8 cellular contexts compared by ENCODE assay signal in the genomic region with DNA sequence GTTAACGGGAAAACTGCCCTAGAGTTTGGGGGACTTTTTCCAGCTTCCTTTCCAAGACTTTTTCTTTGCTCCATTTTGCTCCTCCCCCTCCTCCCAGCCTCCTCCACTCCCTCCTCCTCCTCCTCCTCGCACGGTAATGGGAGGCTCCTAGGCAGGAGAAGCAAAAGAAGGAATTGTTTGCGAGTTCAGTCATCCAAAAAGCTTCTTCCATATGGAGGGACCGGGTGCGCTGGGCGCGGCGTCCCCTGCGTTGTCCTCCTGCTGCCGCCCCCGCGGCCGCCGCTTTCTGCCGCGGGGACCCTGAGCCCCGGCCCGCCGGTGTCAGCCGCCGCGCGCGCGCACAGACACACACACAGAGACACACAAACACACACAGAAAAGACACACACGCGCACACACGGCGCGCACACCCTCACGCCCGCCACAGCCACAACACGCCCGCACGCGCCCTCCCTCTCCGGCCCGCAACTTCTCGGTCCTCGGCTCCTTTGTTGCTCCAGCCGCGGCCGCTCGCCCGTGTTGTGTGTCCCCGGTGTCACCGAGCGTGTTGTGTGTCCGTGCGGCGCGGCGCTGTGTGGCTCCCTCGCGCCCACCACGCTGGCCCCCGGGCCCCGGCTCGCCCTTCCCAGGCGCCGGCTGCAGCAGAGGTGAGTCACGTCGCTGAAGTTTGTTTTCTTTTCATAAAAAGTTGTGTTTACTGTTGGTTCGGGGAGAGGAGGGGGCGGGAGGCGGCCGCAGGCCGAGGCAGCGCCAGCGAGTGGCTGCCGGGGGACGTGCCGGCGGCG. TPM values are rescaled to one million over a fixed set of nuclear protein-coding genes. Genes with fewer than 3 reads are reported as not detected.
DNase-seq lines count a peak whose midpoint lies in the region; ATAC-seq and TF ChIP-seq lines count a peak whose summit lies in the region.

TSS of gene BOC (plus strand) at position 188 of the 785 bp plus-strand sequence. CDS start 38,246 bp downstream, outside the sequence.

- intact Hi-C loops in CD4-positive, alpha-beta memory T cell (cut with micrococcal nuclease), result no loop called here
- intact Hi-C loops in activated CD8-positive, alpha-beta T cell treated with anti-CD3 and anti-CD28 coated beads for 36 hours (cut with micrococcal nuclease), result no loop called here

- TF ChIP-seq CTCF in HFFc6 (IDR thresholded peaks at IDR 0.05) (no peak; the same call in 1 of the 2 replicates), foreskin fibroblast (IDR thresholded peaks at IDR 0.05; ENCODE audit: low read depth, low read length) (no peak), nephron progenitor cell (IDR thresholded peaks at IDR 0.05) (no peak)
- no peak for TF ChIP-seq CTCF in activated CD8-positive, alpha-beta T cell treated with anti-CD3 and anti-CD28 coated beads for 36 hours (IDR thresholded peaks at IDR 0.05)

- H3K4me1 ChIP-seq in CD4-positive, alpha-beta memory T cell (ENCODE audit: insufficient read depth, low read length), result peaks cover 4% of the 10 kb centered on the region

- H3K36me3 ChIP-seq in CD4-positive, alpha-beta memory T cell (ENCODE audit: insufficient read depth, low read length), result no peaks in the 10 kb centered on the region

- H3K4me3 Mint-ChIP-seq in CD4-positive, alpha-beta memory T cell, result peak within 1 kb of the TSS; percentile 50 to 78 (median 68)
- peak within 1 kb of the TSS; percentile 95 for H3K4me3 Mint-ChIP-seq in HFFc6
- H3K4me3 Mint-ChIP-seq in activated CD8-positive, alpha-beta T cell treated with anti-CD3 and anti-CD28 coated beads for 36 hours, result peak within 1 kb of the TSS; percentile 70
- peak within 1 kb of the TSS; percentile 98 for H3K4me3 Mint-ChIP-seq in nephron progenitor cell

- peaks cover 38 to 50% of the 10 kb centered on the region in 2 donors for H3K27me3 Mint-ChIP-seq in CD4-positive, alpha-beta memory T cell
- H3K27me3 Mint-ChIP-seq in HFFc6 (ENCODE audit: insufficient read depth) (peaks cover 7% of the 10 kb centered on the region), nephron progenitor cell (ENCODE audit: low read depth, poor library complexity) (no peaks in the 10 kb centered on the region)
- peaks cover 56% of the 10 kb centered on the region for H3K27me3 Mint-ChIP-seq in activated CD8-positive, alpha-beta T cell treated with anti-CD3 and anti-CD28 coated beads for 36 hours

- ATAC-seq in activated CD8-positive, alpha-beta T cell treated with anti-CD3 and anti-CD28 coated beads for 36 hours, result peak; percentile 61
- ATAC-seq in GM21717 (IDR thresholded peaks at IDR 0.05; ENCODE audit: unreplicated experiment), result no peak

- H3K4me3 ChIP-seq in CD4-positive, alpha-beta memory T cell (ENCODE audit: low read length in 2 of 2), result no peak within 1 kb of the TSS
- peak within 1 kb of the TSS; percentile 76 to 90 for H3K4me3 ChIP-seq in foreskin fibroblast (ENCODE audit: low read depth in 1 of 2, low read length in 2 of 2)

- H3K27ac ChIP-seq in CD4-positive, alpha-beta memory T cell (ENCODE audit: low read depth, low read length), result no peak within 1 kb of the TSS

- peak within 1 kb of the TSS in 1 of 7 donors; percentile 24 for H3K27ac Mint-ChIP-seq in CD4-positive, alpha-beta memory T cell
- H3K27ac Mint-ChIP-seq in HFFc6, result peak within 1 kb of the TSS; percentile 78
- H3K27ac Mint-ChIP-seq in activated CD8-positive, alpha-beta T cell treated with anti-CD3 and anti-CD28 coated beads for 36 hours, result no peak within 1 kb of the TSS
- H3K27ac Mint-ChIP-seq in nephron progenitor cell, result peak within 1 kb of the TSS; percentile 99

- POLR2A ChIA-PET in CD4-positive, alpha-beta memory T cell (lab: Charles Lee; ENCODE audit: partially characterized antibody), result no interaction called here
- POLR2A ChIA-PET in activated CD8-positive, alpha-beta T cell treated with anti-CD3 and anti-CD28 coated beads for 36 hours (lab: Charles Lee), result interaction anchor here (1.1 kb wide), 1 partner anchor 12 kb away, joined by 3 read pairs; no protein-coding TSS in a partner anchor

- H3K36me3 Mint-ChIP-seq in CD4-positive, alpha-beta memory T cell, result no peaks in the 10 kb centered on the region
- peaks cover 3% of the 10 kb centered on the region; the same call in 1 of the 2 replicates for H3K36me3 Mint-ChIP-seq in HFFc6 (ENCODE audit: low read depth)
- H3K36me3 Mint-ChIP-seq in activated CD8-positive, alpha-beta T cell treated with anti-CD3 and anti-CD28 coated beads for 36 hours (ENCODE audit: low read depth), result no peaks in the 10 kb centered on the region
- peaks cover 53% of the 10 kb centered on the region for H3K36me3 Mint-ChIP-seq in nephron progenitor cell (ENCODE audit: low read depth)

- H3K4me1 Mint-ChIP-seq in CD4-positive, alpha-beta memory T cell, result peaks cover 7 to 19% (median 14%) of the 10 kb centered on the region in 4 donors
- H3K4me1 Mint-ChIP-seq in HFFc6 (ENCODE audit: low read depth), result peaks cover 47% of the 10 kb centered on the region
- peaks cover 8% of the 10 kb centered on the region for H3K4me1 Mint-ChIP-seq in activated CD8-positive, alpha-beta T cell treated with anti-CD3 and anti-CD28 coated beads for 36 hours (ENCODE audit: low read depth)
- peaks cover 85% of the 10 kb centered on the region for H3K4me1 Mint-ChIP-seq in nephron progenitor cell

- H3K9me3 Mint-ChIP-seq in CD4-positive, alpha-beta memory T cell, result no peaks in the 10 kb centered on the region
- H3K9me3 Mint-ChIP-seq in HFFc6 (no peaks in the 10 kb centered on the region), nephron progenitor cell (no peaks in the 10 kb centered on the region)
- H3K9me3 Mint-ChIP-seq in activated CD8-positive, alpha-beta T cell treated with anti-CD3 and anti-CD28 coated beads for 36 hours, result no peaks in the 10 kb centered on the region

- CTCF ChIA-PET in CD4-positive, alpha-beta memory T cell (lab: Charles Lee; ENCODE audit: partially characterized antibody), result no interaction called here
- CTCF ChIA-PET in activated CD8-positive, alpha-beta T cell treated with anti-CD3 and anti-CD28 coated beads for 36 hours (lab: Charles Lee), result no interaction called here

- DNase-seq in CD4-positive, alpha-beta memory T cell, result no peak
- DNase-seq in HFFc6, result peak; percentile 48
- DNase-seq in activated CD8-positive, alpha-beta T cell treated with anti-CD3 and anti-CD28 coated beads for 36 hours, result peak; percentile 17
- peak; percentile 52 to 80 for DNase-seq in foreskin fibroblast
- DNase-seq in nephron progenitor cell, result peak; percentile 46
- DNase-seq in NCI-H1436 (lab: John Stamatoyannopoulos, UW), result no peak
- no peak for DNase-seq in T1000 (lab: John Stamatoyannopoulos, UW)

- no peaks in the 10 kb centered on the region for H3K27me3 ChIP-seq in CD4-positive, alpha-beta memory T cell (ENCODE audit: insufficient read depth, low read length)

- no peaks in the 10 kb centered on the region for H3K9me3 ChIP-seq in CD4-positive, alpha-beta memory T cell (ENCODE audit: control insufficient read depth in 1 of 2, low read length in 2 of 2)

RNA-seq across cellular contexts. Expression of gene BOC, which starts in this region (rescaled TPM):
- not detected for total RNA-seq in CD4-positive, alpha-beta memory T cell
- not detected for polyA plus RNA-seq in CD4-positive, alpha-beta memory T cell
- total RNA-seq in HFFc6 (2021; fragmentation: NEBNext Ultra II Directional; extraction: Animal tissue kit (Norgen Biotek cat#: 25700)), result 10 to 100 TPM in 4 of 6 experiments, 1 to 10 TPM in 2; 7.0 to 15.1 (median 13.2) TPM
- total RNA-seq in activated CD8-positive, alpha-beta T cell treated with anti-CD3 and anti-CD28 coated beads for 36 hours, result under 1 TPM; 0.20 to 0.49 TPM

Comparison
In these comparisons a context has a peak if more than half of its experiments do, and no peak if none do; other contexts are left out.
1. RNA of gene BOC (total RNA-seq): 7.0 to 15.1 TPM in HFFc6; 0.20 to 0.49 TPM in activated CD8-positive, alpha-beta T cell treated with anti-CD3 and anti-CD28 coated beads for 36 hours and not detected in CD4-positive, alpha-beta memory T cell; every median in the first group is over 4 times any median in the second.
2. Peak in DNase-seq and ATAC-seq in activated CD8-positive, alpha-beta T cell treated with anti-CD3 and anti-CD28 coated beads for 36 hours; RNA of the gene not detected or under 1 TPM.
3. DNase-seq: peak in HFFc6 (single experiment), foreskin fibroblast (2 of 2) and nephron progenitor cell (single experiment); none in CD4-positive, alpha-beta memory T cell (0 of 5), NCI-H1436 (single experiment) and T1000 (single experiment).
4. H3K4me3 ChIP-seq: peak in foreskin fibroblast (2 of 2); none in CD4-positive, alpha-beta memory T cell (0 of 2).
5. Peak in every context shown above with its lines, with median percentiles within 50 percentile points of each other: H3K4me3 Mint-ChIP-seq.